In genomic region chr2:230706053-230706498, GRCh38 we compare ENCODE assay signal across 1 cellular context.
TF ChIP-seq lines count a peak whose summit lies in the region.

No MANE protein-coding gene starts in this region.

TF ChIP-seq in HepG2, 621 proteins besides CTCF, POLR2A, EP300 and RAD21 (continued from another document):
- TF ChIP-seq HOMEZ (CRISPR knock-in tag; IDR thresholded peaks at IDR 0.05; ENCODE audit: low read depth), result 0 out of 2 replicates have a peak, but pooled peaks have one; percentile 43
- peak; percentile 72; the same call in 1 of the 2 replicates for TF ChIP-seq NCOR1 (IDR thresholded peaks at IDR 0.05; ENCODE audit: borderline replicate concordance, low read length)
- TF ChIP-seq SP5 (CRISPR knock-in tag; IDR thresholded peaks at IDR 0.05; ENCODE audit: borderline replicate concordance, low read depth), result peak; percentile 81; the same call in 1 of the 2 replicates
- no peak for TF ChIP-seq MAFG (CRISPR knock-in tag; IDR thresholded peaks at IDR 0.05)
- no peak for TF ChIP-seq E2F5 (CRISPR knock-in tag; conservative IDR thresholded peaks at IDR 0.05)
- no peak for TF ChIP-seq ZFP1 (CRISPR knock-in tag; IDR thresholded peaks at IDR 0.05)
- no peak for TF ChIP-seq CBX1 (IDR thresholded peaks at IDR 0.05; ENCODE audit: low read depth)
- peak; percentile 42 for TF ChIP-seq RERE (CRISPR knock-in tag; IDR thresholded peaks at IDR 0.05; ENCODE audit: low read depth)
- TF ChIP-seq ZMYM2 (CRISPR knock-in tag; IDR thresholded peaks at IDR 0.05), result peak; percentile 51; the same call in 1 of the 2 replicates
- peak; percentile 83 for TF ChIP-seq NR2F2 (IDR thresholded peaks at IDR 0.05; ENCODE audit: borderline replicate concordance, low read depth)
- TF ChIP-seq TBX3 (IDR thresholded peaks at IDR 0.05; ENCODE audit: borderline replicate concordance), result peak; percentile 79; the same call in 1 of the 2 replicates
- TF ChIP-seq ZSCAN9 (CRISPR knock-in tag; IDR thresholded peaks at IDR 0.05; ENCODE audit: borderline replicate concordance), result peak; percentile 37; the same call in 1 of the 2 replicates
- 0 out of 2 replicates have a peak, but pooled peaks have one; percentile 43 for TF ChIP-seq MIER3 (CRISPR knock-in tag; IDR thresholded peaks at IDR 0.05; ENCODE audit: borderline replicate concordance)
- peak; percentile 56; the same call in 1 of the 2 replicates for TF ChIP-seq HNF4G (IDR thresholded peaks at IDR 0.05; ENCODE audit: borderline replicate concordance, low read depth, low read length)
- peak; percentile 73; the same call in 1 of the 2 replicates for TF ChIP-seq HNF4G (CRISPR knock-in tag; IDR thresholded peaks at IDR 0.05; ENCODE audit: borderline replicate concordance, low read depth)
- TF ChIP-seq ZNF280D (CRISPR knock-in tag; IDR thresholded peaks at IDR 0.05), result peak; percentile 68; the same call in 1 of the 2 replicates
- peak; percentile 54 for TF ChIP-seq HDAC2 (CRISPR knock-in tag; IDR thresholded peaks at IDR 0.05)
- peak; percentile 71 for TF ChIP-seq PAXIP1 (CRISPR knock-in tag; conservative IDR thresholded peaks at IDR 0.05)
- TF ChIP-seq DNMT1 (CRISPR knock-in tag; IDR thresholded peaks at IDR 0.05), result no peak
- 0 out of 2 replicates have a peak, but pooled peaks have one; percentile 48 for TF ChIP-seq MAZ (IDR thresholded peaks at IDR 0.05; ENCODE audit: borderline replicate concordance, low read depth, low read length)
- no peak for TF ChIP-seq MAZ (CRISPR knock-in tag; IDR thresholded peaks at IDR 0.05; ENCODE audit: low read depth)
- 0 out of 2 replicates have a peak, but pooled peaks have one; percentile 41 for TF ChIP-seq HNF1B (CRISPR knock-in tag; IDR thresholded peaks at IDR 0.05)
- no peak for TF ChIP-seq RFX1 (IDR thresholded peaks at IDR 0.05)
- no peak for TF ChIP-seq DNMT3B (CRISPR knock-in tag; conservative IDR thresholded peaks at IDR 0.05)
- peak; percentile 87 for TF ChIP-seq FOSL1 (CRISPR knock-in tag; IDR thresholded peaks at IDR 0.05; ENCODE audit: borderline replicate concordance)
- peak; percentile 64; the same call in 1 of the 2 replicates for TF ChIP-seq CHD4 (IDR thresholded peaks at IDR 0.05; ENCODE audit: borderline replicate concordance, low read length)
- TF ChIP-seq ZNF609 (CRISPR knock-in tag; IDR thresholded peaks at IDR 0.05; ENCODE audit: borderline replicate concordance), result peak; percentile 56; the same call in 1 of the 2 replicates
